ENCODE assay signal across 9 cellular contexts in genomic region chr4:124334119-124334518, GRCh38.
A peak's percentile ranks its signal among the peaks of the same experiment; 100 is the strongest.
DNase-seq lines count a peak whose midpoint lies in the region; ATAC-seq and TF ChIP-seq lines count a peak whose summit lies in the region.
"Had no signal": no experiment of that assay in that cellular context is flagged by ENCODE, and none has a peak within 500 bp of the region (broad histone marks: within the 10 kb centered on the region; RNA-seq: fewer than 3 reads in every experiment).

No MANE protein-coding gene starts in this region.

- CTCF ChIA-PET in CD4-positive, alpha-beta T cell (lab: Charles Lee), result no interaction called here

- H3K9me3 Mint-ChIP-seq in CD4-positive, alpha-beta T cell, result no peaks in the 10 kb centered on the region
- H3K9me3 Mint-ChIP-seq: activated naive CD4-positive, alpha-beta T cell treated with anti-CD3 and anti-CD28 coated beads, Interleukin-2, amount 50 U/mL, for 24 hours had no signal

- H3K4me3 ChIP-seq in prostate gland, result no peak overlapping the region

- no peak overlapping the region for H3K27ac ChIP-seq in foreskin keratinocyte
- no peak overlapping the region for H3K27ac ChIP-seq in prostate gland
- no peak overlapping the region for H3K27ac ChIP-seq in CD4-positive, alpha-beta T cell (ENCODE audit: low read depth, low read length)

- no peak for TF ChIP-seq POLR2A in prostate gland (IDR thresholded peaks at IDR 0.05)

- H3K9me3 ChIP-seq in prostate gland, result no peaks in the 10 kb centered on the region
- no peaks in the 10 kb centered on the region for H3K9me3 ChIP-seq in CD4-positive, alpha-beta T cell (ENCODE audit: control insufficient read depth, low read length)

- no peak overlapping the region for H3K27ac Mint-ChIP-seq in CD4-positive, alpha-beta T cell
- H3K27ac Mint-ChIP-seq: activated naive CD4-positive, alpha-beta T cell treated with anti-CD3 and anti-CD28 coated beads, Interleukin-2, amount 50 U/mL, for 24 hours had no signal

- 3% methylated on average over 3 of the region's 3 CpGs for WGBS in prostate gland

- H3K36me3 ChIP-seq in prostate gland, result no peaks in the 10 kb centered on the region

- intact Hi-C loops in prostate gland (cut with DNase I), result loop anchor here (5.0 kb wide), 2 partner anchors 913 to 948 kb away; no protein-coding TSS in a partner anchor
- intact Hi-C loops in CD4-positive, alpha-beta T cell (cut with DNase I, micrococcal nuclease), result loop anchor here in 1 of 2 experiments (5.0 kb wide), 1 partner anchor 948 kb away; no protein-coding TSS in a partner anchor

- no peaks in the 10 kb centered on the region for H3K4me1 ChIP-seq in foreskin keratinocyte
- no peaks in the 10 kb centered on the region for H3K4me1 ChIP-seq in prostate gland (replicated peaks)

- H3K27me3 ChIP-seq in foreskin keratinocyte (no peaks in the 10 kb centered on the region), prostate gland (replicated peaks; ENCODE audit: insufficient read depth) (no peaks in the 10 kb centered on the region)
- H3K27me3 ChIP-seq in CD4-positive, alpha-beta T cell (ENCODE audit: control insufficient read depth, insufficient read depth, low read length), result no peaks in the 10 kb centered on the region

- no peaks in the 10 kb centered on the region for H3K4me1 Mint-ChIP-seq in CD4-positive, alpha-beta T cell (ENCODE audit: low read depth)
- H3K4me1 Mint-ChIP-seq: activated naive CD4-positive, alpha-beta T cell treated with anti-CD3 and anti-CD28 coated beads, Interleukin-2, amount 50 U/mL, for 24 hours had no signal

- H3K36me3 Mint-ChIP-seq in CD4-positive, alpha-beta T cell (ENCODE audit: low read depth), result no peaks in the 10 kb centered on the region
- H3K36me3 Mint-ChIP-seq: activated naive CD4-positive, alpha-beta T cell treated with anti-CD3 and anti-CD28 coated beads, Interleukin-2, amount 50 U/mL, for 24 hours had no signal

- H3K4me3 Mint-ChIP-seq in CD4-positive, alpha-beta T cell, result no peak overlapping the region
- H3K4me3 Mint-ChIP-seq: activated naive CD4-positive, alpha-beta T cell treated with anti-CD3 and anti-CD28 coated beads, Interleukin-2, amount 50 U/mL, for 24 hours had no signal

- POLR2A ChIA-PET in CD4-positive, alpha-beta T cell (lab: Charles Lee), result no interaction called here

- DNase-seq in NCI-H2227 (lab: John Stamatoyannopoulos, UW; ENCODE audit: unreplicated experiment), result peak; percentile 13
- no peak for DNase-seq in NCI-H2227 treated with DMSO at 0.1 percent for 48 hours (lab: John Stamatoyannopoulos, UW)
- DNase-seq in KG1 (lab: John Stamatoyannopoulos, UW), result peak; percentile 43
- DNase-seq in SKM-1 treated with dmso at 0.1 percent for 144 hours (lab: John Stamatoyannopoulos, UW; ENCODE audit: unreplicated experiment), result peak; percentile 33
- peak; percentile 57 to 78 for DNase-seq in foreskin keratinocyte
- DNase-seq in prostate gland (ENCODE audit: low spot score), result peak; percentile 47
- DNase-seq in CD4-positive, alpha-beta T cell, result no peak
- DNase-seq in effector CD4-positive, alpha-beta T cell, result no peak

- peaks cover 5% of the 10 kb centered on the region for H3K27me3 Mint-ChIP-seq in CD4-positive, alpha-beta T cell
- H3K27me3 Mint-ChIP-seq: activated naive CD4-positive, alpha-beta T cell treated with anti-CD3 and anti-CD28 coated beads, Interleukin-2, amount 50 U/mL, for 24 hours had no signal

- peak; percentile 95 for ATAC-seq in foreskin keratinocyte
- ATAC-seq in CD4-positive, alpha-beta T cell (ENCODE audit: poor library complexity), result no peak

- peak; percentile 91 for TF ChIP-seq CTCF in foreskin keratinocyte (conservative IDR thresholded peaks at IDR 0.05)
- peak in 3 of 4 experiments; percentile 51 to 75 (median 75) for TF ChIP-seq CTCF in prostate gland (IDR thresholded peaks at IDR 0.05)
- TF ChIP-seq CTCF in CD4-positive, alpha-beta T cell (IDR thresholded peaks at IDR 0.05), result no peak

Comparison
In these comparisons a context has a peak if more than half of its experiments do, and no peak if none do; other contexts are left out.
1. DNase-seq: peak in NCI-H2227 (single experiment), KG1 (single experiment), SKM-1 treated with dmso at 0.1 percent for 144 hours (single experiment), foreskin keratinocyte (2 of 2) and prostate gland (single experiment); none in NCI-H2227 treated with DMSO at 0.1 percent for 48 hours (single experiment), CD4-positive, alpha-beta T cell (0 of 10) and effector CD4-positive, alpha-beta T cell (single experiment).